Comparison of ENCODE assay signal across 13 cellular contexts in the genomic region with DNA sequence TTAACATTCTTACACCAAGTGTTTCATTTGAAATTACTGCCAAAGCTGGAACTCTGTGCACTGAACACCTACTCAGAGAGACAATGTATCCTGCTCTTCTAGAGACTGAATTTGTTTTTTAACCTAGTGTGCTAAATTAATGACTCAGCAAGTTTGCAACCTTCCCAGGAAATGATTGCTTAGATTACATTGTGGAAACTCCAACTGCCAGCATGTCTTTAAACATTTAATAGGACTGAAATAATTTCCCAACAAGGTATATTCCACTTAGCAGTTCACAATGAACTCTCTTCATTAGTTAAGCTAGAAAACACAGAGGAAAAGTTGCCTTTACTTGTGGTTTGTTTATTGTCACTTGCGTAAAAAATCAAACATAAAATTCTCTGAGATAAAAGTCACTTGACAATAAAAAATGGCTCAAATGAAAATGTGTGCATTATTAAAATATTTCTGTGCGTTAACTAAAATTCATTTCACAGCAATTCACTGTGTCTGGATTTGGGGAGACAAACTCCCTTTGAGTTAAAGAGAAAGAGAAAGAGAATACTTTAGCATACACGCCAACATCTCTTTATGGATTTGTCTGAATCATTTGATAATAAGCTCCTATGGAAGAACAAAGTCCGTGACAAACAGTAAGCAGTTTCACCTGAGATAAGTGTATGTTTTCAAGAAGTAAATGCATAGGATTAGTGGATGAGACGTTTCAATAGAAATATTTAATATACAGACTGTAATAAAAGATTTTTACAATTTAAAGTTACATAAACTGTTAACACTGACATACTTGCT.
DNase-seq lines count a peak whose midpoint lies in the region; ATAC-seq and TF ChIP-seq lines count a peak whose summit lies in the region.
"Had no signal": no experiment of that assay in that cellular context is flagged by ENCODE, and none has a peak within 500 bp of the region (broad histone marks: within the 10 kb centered on the region; RNA-seq: fewer than 3 reads in every experiment).

No MANE protein-coding gene starts in this region.

- H3K4me1 ChIP-seq in A673 (ENCODE audit: insufficient read depth, low read length, poor library complexity, severe bottlenecking): peaks cover 24% of the 10 kb centered on the region
- H3K4me1 ChIP-seq in vagina: no peaks in the 10 kb centered on the region

- H3K27me3 ChIP-seq in A673 (replicated peaks; ENCODE audit: insufficient read depth, low read depth, low read length, poor library complexity): no peaks in the 10 kb centered on the region
- no peaks in the 10 kb centered on the region for H3K27me3 ChIP-seq in vagina

- H3K4me3 ChIP-seq in A673 (ENCODE audit: low read depth, low read length, poor library complexity, severe bottlenecking) (no peak overlapping the region), vagina (no peak overlapping the region)

- BruUV-seq in A673 (replicated peaks; lab: Mats Ljungman, UMichigan): no TSS peak

- peak; percentile 48 for DNase-seq in A673 (ENCODE audit: low spot score)
- peak; percentile 2 for DNase-seq in HT1080 (ENCODE audit: low read depth)
- DNase-seq in astrocyte of the hippocampus (ENCODE audit: low read depth, low spot score): peak; percentile 33
- DNase-seq in iris pigment epithelial cell (ENCODE audit: low read depth): peak; percentile 81
- DNase-seq in stimulated activated CD4-positive, alpha-beta T cell treated with anti-CD3 and anti-CD28 coated beads, Interleukin-15, amount 100 ng/mL, for 24 hours: no peak
- no peak for DNase-seq in vagina (ENCODE audit: extremely low spot score in 2 of 2)
- DNase-seq in HK-2 (ENCODE audit: unreplicated experiment): no peak
- DNase-seq: activated T-cell treated with anti-CD3 and anti-CD28 coated beads, Interleukin-2, amount 50 U/mL, for 4 hours; midbrain; NCI-H1436 treated with DMSO at 0.1 percent for 48 hours had no signal

- H3K27ac ChIP-seq in A673 (ENCODE audit: low read depth, low read length, poor library complexity, severe bottlenecking): peak overlapping the region; percentile 23
- H3K27ac ChIP-seq in vagina: no peak overlapping the region

- no peak for ATAC-seq in HG03196 (IDR thresholded peaks at IDR 0.05; ENCODE audit: unreplicated experiment)
- ATAC-seq: activated CD4-positive, CD25-positive, alpha-beta regulatory T cell treated with anti-CD3 and anti-CD28 coated beads, Interleukin-2, amount 50 U/mL, for 24 hours; activated T-cell treated with anti-CD3 and anti-CD28 coated beads, Interleukin-2, amount 50 U/mL, for 4 hours; stimulated activated effector memory CD8-positive, alpha-beta T cell treated with anti-CD3 and anti-CD28 coated beads, Interleukin-12 subunit alpha, Interleukin-12 subunit beta, amount 100 ng/mL, for 72 hours had no signal

- H3K9me3 ChIP-seq in A673 (ENCODE audit: low read depth, low read length, poor library complexity, severe bottlenecking): peaks cover 21% of the 10 kb centered on the region
- peaks cover 4% of the 10 kb centered on the region for H3K9me3 ChIP-seq in vagina

- intact Hi-C loops in A673 (cut with micrococcal nuclease; ENCODE audit: unreplicated experiment): loop anchor here (10.0 kb wide), 1 partner anchor 281 kb away; the partner anchor contains the start of gene PRKD1
- intact Hi-C loops in vagina (cut with DNase I): no loop called here

- H3K36me3 ChIP-seq in A673 (ENCODE audit: insufficient read depth, low read length, poor library complexity, severe bottlenecking) (peaks cover 14% of the 10 kb centered on the region), vagina (no peaks in the 10 kb centered on the region)

- POLR2A ChIA-PET in A673 (lab: Charles Lee; ENCODE audit: low non-redundant PET): no interaction called here

- TF ChIP-seq POLR2A in vagina (IDR thresholded peaks at IDR 0.05): no peak

- TF ChIP-seq CTCF in A673 (conservative IDR thresholded peaks at IDR 0.05; ENCODE audit: low read depth, low read length): no peak
- no peak for TF ChIP-seq CTCF in vagina (IDR thresholded peaks at IDR 0.05)

- CTCF ChIA-PET in A673 (lab: Charles Lee): no interaction called here

Comparison
In these comparisons a context has a peak if more than half of its experiments do, and no peak if none do; other contexts are left out.
1. DNase-seq: peak in A673 (single experiment), HT1080 (single experiment), astrocyte of the hippocampus (single experiment) and iris pigment epithelial cell (single experiment); none in stimulated activated CD4-positive, alpha-beta T cell treated with anti-CD3 and anti-CD28 coated beads, Interleukin-15, amount 100 ng/mL, for 24 hours (single experiment), vagina (0 of 2) and HK-2 (single experiment).